12 cellular contexts compared by ENCODE assay signal in the genomic region with DNA sequence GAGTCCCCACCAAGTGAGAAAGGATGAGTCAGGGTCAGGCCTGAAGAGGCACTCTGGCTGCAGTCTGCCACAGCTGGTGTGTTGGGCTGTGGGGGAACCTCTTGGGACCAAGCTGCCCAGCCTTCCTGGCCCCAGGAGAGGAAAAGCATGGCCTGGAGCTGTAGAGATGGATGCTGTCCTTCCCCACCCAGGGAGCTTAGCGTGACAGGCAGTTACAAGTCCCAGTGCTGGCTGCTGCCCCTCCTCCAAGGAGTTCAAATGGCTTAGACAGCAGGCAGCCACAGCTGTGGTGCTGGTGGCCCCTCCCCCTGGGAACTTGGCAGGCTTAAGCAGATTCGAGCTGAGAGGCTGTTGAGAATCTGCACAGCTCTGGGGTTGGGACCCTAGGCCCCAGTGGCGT.
DNase-seq lines count a peak whose midpoint lies in the region; TF ChIP-seq lines count a peak whose summit lies in the region.
"Had no signal": no experiment of that assay in that cellular context is flagged by ENCODE, and none has a peak within 500 bp of the region (broad histone marks: within the 10 kb centered on the region; RNA-seq: fewer than 3 reads in every experiment).

No MANE protein-coding gene starts in this region.

- no peaks in the 10 kb centered on the region for H3K4me1 ChIP-seq in CD8-positive, alpha-beta memory T cell (ENCODE audit: insufficient read depth, low read length)
- H3K4me1 ChIP-seq: A549 had no signal

- no peaks in the 10 kb centered on the region for H3K9me3 Mint-ChIP-seq in CD8-positive, alpha-beta memory T cell

- POLR2A ChIA-PET in CD8-positive, alpha-beta memory T cell (lab: Charles Lee): no interaction called here

- H3K9me3 ChIP-seq in CD8-positive, alpha-beta memory T cell (ENCODE audit: low read length): no peaks in the 10 kb centered on the region
- H3K9me3 ChIP-seq: A549, ovary had no signal

- DNase-seq in NCI-H146 (lab: John Stamatoyannopoulos, UW): peak; percentile 37
- DNase-seq in NCI-H146 treated with DMSO at 0.1 percent for 48 hours (lab: John Stamatoyannopoulos, UW; ENCODE audit: unreplicated experiment): no peak
- DNase-seq in NCI-H524 treated with DMSO at 0.1 percent for 48 hours (lab: John Stamatoyannopoulos, UW): peak; percentile 95
- DNase-seq in fibroblast of mammary gland (ENCODE audit: low read depth): peak; percentile 48
- DNase-seq in posterior cingulate gyrus: peak in 9 of 10 donors; percentile 12 to 91 (median 32)
- DNase-seq in NCI-H2107 treated with DMSO at 0.1 percent for 48 hours (lab: John Stamatoyannopoulos, UW; ENCODE audit: unreplicated experiment): no peak
- no peak for DNase-seq in CD8-positive, alpha-beta memory T cell
- DNase-seq in activated T-cell treated with anti-CD3 and anti-CD28 coated beads, Interleukin-2, amount 50 U/mL, for 1 hour: no peak
- DNase-seq: activated CD4-positive, CD25-positive, alpha-beta regulatory T cell; activated gamma-delta T cell treated with Interleukin-2 at 50 U/mL for 16 hours; ovary had no signal

- CTCF ChIA-PET in CD8-positive, alpha-beta memory T cell (lab: Charles Lee): interaction anchor here (1.1 to 1.2 kb wide), 2 partner anchors 251 to 342 kb away, joined by 3 read pairs; no protein-coding TSS in a partner anchor

- no peak overlapping the region for H3K27ac ChIP-seq in CD8-positive, alpha-beta memory T cell (ENCODE audit: low read depth, low read length)
- H3K27ac ChIP-seq: A549, ovary had no signal

- H3K27ac Mint-ChIP-seq in CD8-positive, alpha-beta memory T cell: no peak overlapping the region

- no peaks in the 10 kb centered on the region for H3K36me3 ChIP-seq in CD8-positive, alpha-beta memory T cell (ENCODE audit: insufficient read depth, low read length)
- H3K36me3 ChIP-seq: ovary had no signal

- TF ChIP-seq CTCF in fibroblast of mammary gland (conservative IDR thresholded peaks at IDR 0.05; ENCODE audit: control insufficient read depth, insufficient read depth, low read depth, low read length): no peak

- intact Hi-C loops in posterior cingulate gyrus (cut with DNase I): loop anchor here (5.0 kb wide), 2 partner anchors 337 to 343 kb away; no protein-coding TSS in a partner anchor

- H3K27me3 Mint-ChIP-seq in CD8-positive, alpha-beta memory T cell: peaks cover 0 to 1% of the 10 kb centered on the region in 2 donors

- no peaks in the 10 kb centered on the region for H3K36me3 Mint-ChIP-seq in CD8-positive, alpha-beta memory T cell

- H3K4me3 Mint-ChIP-seq in CD8-positive, alpha-beta memory T cell: no peak overlapping the region

- H3K27me3 ChIP-seq in CD8-positive, alpha-beta memory T cell (ENCODE audit: insufficient read depth, low read length, poor library complexity, severe bottlenecking): no peaks in the 10 kb centered on the region
- H3K27me3 ChIP-seq: ovary had no signal

- H3K4me1 Mint-ChIP-seq in CD8-positive, alpha-beta memory T cell: peaks cover 11 to 33% (median 13%) of the 10 kb centered on the region in 3 donors

- H3K4me3 ChIP-seq in fibroblast of mammary gland (ENCODE audit: control insufficient read depth, low read depth, low read length): no peak overlapping the region
- no peak overlapping the region for H3K4me3 ChIP-seq in CD8-positive, alpha-beta memory T cell (ENCODE audit: low read length)
- H3K4me3 ChIP-seq: A549, ovary had no signal

Comparison
In these comparisons a context has a peak if more than half of its experiments do, and no peak if none do; other contexts are left out.
1. DNase-seq: peak in NCI-H146 (single experiment), NCI-H524 treated with DMSO at 0.1 percent for 48 hours (single experiment), fibroblast of mammary gland (single experiment) and posterior cingulate gyrus (9 of 10); none in NCI-H146 treated with DMSO at 0.1 percent for 48 hours (single experiment), NCI-H2107 treated with DMSO at 0.1 percent for 48 hours (single experiment), CD8-positive, alpha-beta memory T cell (0 of 5) and activated T-cell treated with anti-CD3 and anti-CD28 coated beads, Interleukin-2, amount 50 U/mL, for 1 hour (single experiment).